Comparison of ENCODE assay signal across 29 cellular contexts in genomic region chr4:34039766-34040165, GRCh38.
"Had no signal": no experiment of that assay in that cellular context is flagged by ENCODE, and none has a peak within 500 bp of the region (broad histone marks: within the 10 kb centered on the region; RNA-seq: fewer than 3 reads in every experiment).

No MANE protein-coding gene starts in this region.

- DNase-seq: activated CD4-positive, alpha-beta memory T cell treated with anti-CD3 and anti-CD28 coated beads, Interleukin-2, amount 10 ng/mL, durations not matched to agents 7 days and 5 days; activated CD4-positive, alpha-beta T cell treated with anti-CD3 and anti-CD28 coated beads for 1 hour; activated CD4-positive, alpha-beta T cell treated with anti-CD3 and anti-CD28 coated beads for 4 hours; activated CD4-positive, alpha-beta T cell treated with anti-CD3 and anti-CD28 coated beads, Interleukin-2, amount 10 ng/mL, durations not matched to agents 7 days and 5 days; activated CD4-positive, alpha-beta T cell treated with anti-CD3 and anti-CD28 coated beads, Interleukin-2, amount 50 U/mL, for 4 hours; activated CD8-positive, alpha-beta memory T cell treated with anti-CD3 and anti-CD28 coated beads, Interleukin-2, amount 50 U/mL, for 48 hours; activated gamma-delta T cell; activated naive CD4-positive, alpha-beta T cell; activated naive CD4-positive, alpha-beta T cell treated with anti-CD3 and anti-CD28 coated beads, Interleukin-2, amount 10 ng/mL, durations not matched to agents 7 days and 5 days; activated naive CD8-positive, alpha-beta T cell treated with anti-CD3 and anti-CD28 coated beads, Interleukin-2, amount 10 ng/mL, durations not matched to agents 7 days and 5 days; activated T-cell treated with anti-CD3 and anti-CD28 coated beads for 4 hours; activated T-cell treated with anti-CD3 and anti-CD28 coated beads, Interleukin-2, amount 50 U/mL, for 24 hours; activated T-cell treated with anti-CD3 and anti-CD28 coated beads, Interleukin-2, amount 50 U/mL, for 72 hours; central memory CD4-positive, alpha-beta T cell; cerebellar nuclear complex; colonic mucosa; effector CD8-positive, alpha-beta T cell; esophagus squamous epithelium; foreskin melanocyte; head of caudate nucleus; T-helper 17 cell had no signal

- H3K27ac ChIP-seq: ascending aorta, breast epithelium, cardiac muscle cell, colonic mucosa, epithelial cell of prostate, esophagus squamous epithelium, VCaP had no signal

- H3K36me3 ChIP-seq: ascending aorta, breast epithelium, cardiac muscle cell, colonic mucosa, esophagus squamous epithelium had no signal

- H3K27me3 ChIP-seq: ascending aorta, breast epithelium, cardiac muscle cell, colonic mucosa, esophagus squamous epithelium had no signal

- H3K4me1 ChIP-seq: ascending aorta, breast epithelium, colonic mucosa, esophagus squamous epithelium had no signal

- H3K4me3 ChIP-seq: ascending aorta, breast epithelium, cardiac muscle cell, colonic mucosa, esophagus squamous epithelium had no signal

- H3K9me3 ChIP-seq: ascending aorta, breast epithelium, colonic mucosa, esophagus squamous epithelium had no signal

- FAIRE-seq: endometrium, endothelial cell of umbilical vein, TTC549 had no signal
